In genomic region chr19:8204961-8205360, GRCh38 we compare ENCODE assay signal across 20 cellular contexts. TPM values are rescaled to one million over a fixed set of nuclear protein-coding genes. Genes with fewer than 3 reads are reported as not detected.
DNase-seq lines count a peak whose midpoint lies in the region; TF ChIP-seq lines count a peak whose summit lies in the region.
"Had no signal": no experiment of that assay in that cellular context is flagged by ENCODE, and none has a peak within 500 bp of the region (broad histone marks: within the 10 kb centered on the region; RNA-seq: fewer than 3 reads in every experiment).

No MANE protein-coding gene starts in this region.

- H3K36me3 ChIP-seq in stomach: no peaks in the 10 kb centered on the region
- H3K36me3 ChIP-seq: Peyer's patch had no signal

- WGBS in stomach, 5 donors: 44 to 65% (median 54%) methylated on average over 4 to 5 of the region's 5 CpGs

- no peak overlapping the region for H3K27ac Mint-ChIP-seq in chondrocyte (ENCODE audit: unreplicated experiment)
- H3K27ac Mint-ChIP-seq: CD14-positive monocyte had no signal

- H3K4me1 ChIP-seq in stomach: peaks cover 7 to 31% (median 21%) of the 10 kb centered on the region in 4 donors

- peaks cover 0 to 27% (median 0%) of the 10 kb centered on the region in 3 donors for H3K27me3 ChIP-seq in stomach
- H3K27me3 ChIP-seq: hepatocyte, Peyer's patch had no signal

- DNase-seq in NCI-H146 (lab: John Stamatoyannopoulos, UW): peak; percentile 53
- DNase-seq in NCI-H146 treated with DMSO at 0.1 percent for 48 hours (lab: John Stamatoyannopoulos, UW; ENCODE audit: unreplicated experiment): no peak
- DNase-seq in NCI-H2081 treated with DMSO at 0.1 percent for 48 hours (lab: John Stamatoyannopoulos, UW): peak; percentile 22
- peak; percentile 87 for DNase-seq in stomach
- DNase-seq in chondrocyte (ENCODE audit: low spot score): no peak
- no peak for DNase-seq in SW480 (ENCODE audit: low spot score)
- no peak for DNase-seq in activated T-cell treated with anti-CD3 and anti-CD28 coated beads, Interleukin-2, amount 50 U/mL, for 1 hour
- DNase-seq: 8988T; activated CD4-positive, CD25-positive, alpha-beta regulatory T cell treated with anti-CD3 and anti-CD28 coated beads, Interleukin-2, amount 50 U/mL, for 72 hours; Karpas-422; Peyer's patch; stimulated activated CD4-positive, alpha-beta T cell treated with anti-CD3 and anti-CD28 coated beads, Interleukin-4, amount 100 ng/mL, for 1 hour; stimulated activated CD8-positive, alpha-beta memory T cell treated with anti-CD3 and anti-CD28 coated beads, Interleukin-4, amount 100 ng/mL, for 48 hours had no signal

- H3K36me3 Mint-ChIP-seq in chondrocyte (ENCODE audit: low read depth): no peaks in the 10 kb centered on the region
- H3K36me3 Mint-ChIP-seq: activated naive CD4-positive, alpha-beta T cell treated with anti-CD3 and anti-CD28 coated beads, Interleukin-2, amount 50 U/mL, for 24 hours had no signal

- peaks cover 21% of the 10 kb centered on the region for H3K27me3 Mint-ChIP-seq in chondrocyte (ENCODE audit: low read depth)
- H3K27me3 Mint-ChIP-seq: activated naive CD4-positive, alpha-beta T cell treated with anti-CD3 and anti-CD28 coated beads, Interleukin-2, amount 50 U/mL, for 24 hours had no signal

- intact Hi-C loops in stomach (cut with DNase I; ENCODE audit: low total_unique reads): no loop called here

- H3K9me3 Mint-ChIP-seq in chondrocyte (ENCODE audit: low read depth): no peaks in the 10 kb centered on the region
- H3K9me3 Mint-ChIP-seq: activated naive CD4-positive, alpha-beta T cell treated with anti-CD3 and anti-CD28 coated beads, Interleukin-2, amount 50 U/mL, for 24 hours had no signal

- no peak for TF ChIP-seq EP300 in stomach (IDR thresholded peaks at IDR 0.05)

- TF ChIP-seq CTCF in VCaP (conservative IDR thresholded peaks at IDR 0.05): no peak
- no peak for TF ChIP-seq CTCF in stomach (IDR thresholded peaks at IDR 0.05)
- no peak for TF ChIP-seq CTCF in chondrocyte (IDR thresholded peaks at IDR 0.05)

- no peak overlapping the region for H3K4me3 Mint-ChIP-seq in chondrocyte (ENCODE audit: unreplicated experiment)
- H3K4me3 Mint-ChIP-seq: activated naive CD4-positive, alpha-beta T cell treated with anti-CD3 and anti-CD28 coated beads, Interleukin-2, amount 50 U/mL, for 24 hours; CD14-positive monocyte had no signal

- TF ChIP-seq POLR2A in stomach (IDR thresholded peaks at IDR 0.05): no peak

- no peaks in the 10 kb centered on the region for H3K9me3 ChIP-seq in stomach
- H3K9me3 ChIP-seq: Peyer's patch had no signal

- no peak overlapping the region for H3K4me3 ChIP-seq in stomach
- H3K4me3 ChIP-seq: hepatocyte, Peyer's patch had no signal

- H3K4me1 Mint-ChIP-seq in chondrocyte (ENCODE audit: low read depth): peaks cover 12% of the 10 kb centered on the region

- peak overlapping the region; percentile 84 for H3K27ac ChIP-seq in VCaP
- peak overlapping the region in 3 of 5 donors; percentile 51 to 79 (median 58) for H3K27ac ChIP-seq in stomach
- H3K27ac ChIP-seq: hepatocyte, Peyer's patch had no signal

RNA-seq across cellular contexts. Expression of gene CERS4, which starts 4.2 kb away (rescaled TPM):
- total RNA-seq in stomach: 100 to 1,000 TPM in 1 of 5 donors, 10 to 100 TPM in 3, 1 to 10 TPM in 1; 1.7 to 124 (median 39.0) TPM
- 10 to 100 TPM; 23.1 to 44.9 (median 30.4) TPM for polyA plus RNA-seq in stomach
- 16.3 to 26.0 TPM (median 24.7 TPM) in 3 replicates for total RNA-seq in chondrocyte

RNA-seq across cellular contexts. Expression of gene FBN3, which starts 55.6 kb away (rescaled TPM):
- under 1 TPM in 1 of 5 donors, not detected in 4; 0.55 TPM for total RNA-seq in stomach
- under 1 TPM in 1 of 3 donors, not detected in 2; 0.08 TPM for polyA plus RNA-seq in stomach
- 0.51 to 1.3 TPM (median 0.57 TPM) in 3 replicates for total RNA-seq in chondrocyte
- total RNA-seq: dermis microvascular lymphatic vessel endothelial cell, mononuclear cell had no signal
- polyA plus RNA-seq: CD14-positive monocyte, fibroblast of lung had no signal

Comparison
In these comparisons a context has a peak if more than half of its experiments do, and no peak if none do; other contexts are left out.
1. DNase-seq: peak in NCI-H146 (single experiment), NCI-H2081 treated with DMSO at 0.1 percent for 48 hours (single experiment) and stomach (single experiment); none in NCI-H146 treated with DMSO at 0.1 percent for 48 hours (single experiment), chondrocyte (single experiment), SW480 (single experiment) and activated T-cell treated with anti-CD3 and anti-CD28 coated beads, Interleukin-2, amount 50 U/mL, for 1 hour (single experiment).